In genomic region chr17:49213803-49214202, GRCh38 we compare ENCODE assay signal across 1 cellular context.
TF ChIP-seq lines count a peak whose summit lies in the region.

No MANE protein-coding gene starts in this region.

TF ChIP-seq in SK-N-SH, 30 proteins besides CTCF, POLR2A, EP300 and RAD21 (continued from another document):
- no peak for TF ChIP-seq PBX3 (IDR thresholded peaks at IDR 0.05)
- TF ChIP-seq ZBTB33 (IDR thresholded peaks at IDR 0.05; ENCODE audit: borderline replicate concordance, low read depth): no peak
- TF ChIP-seq NFIC (IDR thresholded peaks at IDR 0.05; ENCODE audit: borderline replicate concordance): no peak
- TF ChIP-seq REST (IDR thresholded peaks at IDR 0.05; ENCODE audit: low read depth, low read length): no peak
- TF ChIP-seq GATA2 (CRISPR knock-in tag; IDR thresholded peaks at IDR 0.05): no peak
- no peak for TF ChIP-seq MXI1 (IDR thresholded peaks at IDR 0.05; ENCODE audit: low read depth, low read length)
- TF ChIP-seq JUND (IDR thresholded peaks at IDR 0.05): no peak
- TF ChIP-seq FOXJ3 (CRISPR knock-in tag; IDR thresholded peaks at IDR 0.05): no peak
- TF ChIP-seq ELF1 (IDR thresholded peaks at IDR 0.05): no peak
- no peak for TF ChIP-seq RXRA (IDR thresholded peaks at IDR 0.05; ENCODE audit: borderline replicate concordance, low read depth)
- TF ChIP-seq NRF1 (IDR thresholded peaks at IDR 0.05; ENCODE audit: low read depth, low read length): no peak
- TF ChIP-seq RFX5 (IDR thresholded peaks at IDR 0.05; ENCODE audit: low read length): no peak
- TF ChIP-seq SMC3 (IDR thresholded peaks at IDR 0.05; ENCODE audit: low read depth, low read length): no peak
TF ChIP-seq in SK-N-SH: peak in this region for 0.
